Comparison of ENCODE assay signal across 9 cellular contexts in the genomic region with DNA sequence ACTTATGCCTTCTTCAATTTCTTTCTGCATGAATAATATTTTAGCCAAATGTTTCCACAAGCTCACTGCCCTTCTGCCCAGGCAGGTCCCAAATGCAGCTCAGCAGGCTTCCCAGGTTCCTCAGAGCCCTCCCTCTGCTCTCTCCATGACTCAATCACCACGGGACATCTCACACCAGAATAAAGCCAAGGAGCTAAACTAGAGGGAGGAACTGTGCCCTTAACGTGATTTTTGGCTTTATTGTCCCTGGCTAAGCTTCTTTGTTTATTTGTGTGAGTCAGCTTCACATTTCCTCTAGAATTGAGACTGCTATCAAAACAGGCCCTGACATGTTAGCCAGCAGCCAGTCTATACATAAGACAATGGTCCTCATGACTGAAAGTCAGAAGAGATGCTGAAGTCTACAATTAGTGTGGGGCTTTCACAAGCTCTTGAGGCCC.
DNase-seq lines count a peak whose midpoint lies in the region; ATAC-seq and TF ChIP-seq lines count a peak whose summit lies in the region.
"Had no signal": no experiment of that assay in that cellular context is flagged by ENCODE, and none has a peak within 500 bp of the region (broad histone marks: within the 10 kb centered on the region; RNA-seq: fewer than 3 reads in every experiment).

No MANE protein-coding gene starts in this region.

- peak; percentile 96 for ATAC-seq in foreskin keratinocyte

- H3K4me3 Mint-ChIP-seq in activated CD4-positive, alpha-beta T cell treated with anti-CD3 and anti-CD28 coated beads, Interleukin-2, amount 10 ng/mL, durations not matched to agents 7 days and 5 days, result no peak overlapping the region
- H3K4me3 Mint-ChIP-seq: naive B cell had no signal

- H3K27me3 Mint-ChIP-seq in activated CD4-positive, alpha-beta T cell treated with anti-CD3 and anti-CD28 coated beads, Interleukin-2, amount 10 ng/mL, durations not matched to agents 7 days and 5 days, result peaks cover 2% of the 10 kb centered on the region

- TF ChIP-seq CTCF in foreskin keratinocyte (conservative IDR thresholded peaks at IDR 0.05), result peak; percentile 10

- POLR2A ChIA-PET in activated CD4-positive, alpha-beta T cell treated with anti-CD3 and anti-CD28 coated beads, Interleukin-2, amount 10 ng/mL, durations not matched to agents 7 days and 5 days (lab: Charles Lee), result no interaction called here

- CTCF ChIA-PET in activated CD4-positive, alpha-beta T cell treated with anti-CD3 and anti-CD28 coated beads, Interleukin-2, amount 10 ng/mL, durations not matched to agents 7 days and 5 days (lab: Charles Lee), result interaction anchor here (1.1 kb wide), 1 partner anchor 8 kb away, joined by 3 read pairs; no protein-coding TSS in a partner anchor

- H3K36me3 Mint-ChIP-seq in activated CD4-positive, alpha-beta T cell treated with anti-CD3 and anti-CD28 coated beads, Interleukin-2, amount 10 ng/mL, durations not matched to agents 7 days and 5 days (ENCODE audit: low read depth), result no peaks in the 10 kb centered on the region
- H3K36me3 Mint-ChIP-seq: naive B cell had no signal

- peak; percentile 39 for DNase-seq in AG20443 (ENCODE audit: low spot score)
- DNase-seq in H4 (ENCODE audit: low spot score), result peak; percentile 84
- DNase-seq in NCI-H2196 (lab: John Stamatoyannopoulos, UW; ENCODE audit: unreplicated experiment), result peak; percentile 47
- DNase-seq in foreskin keratinocyte, result peak; percentile 98 to 99
- no peak for DNase-seq in ecto neural progenitor cell (ENCODE audit: low spot score)
- no peak for DNase-seq in islet precursor cell
- no peak for DNase-seq in stimulated activated CD4-positive, alpha-beta T cell treated with anti-CD3 and anti-CD28 coated beads, Interleukin-4, amount 100 ng/mL, for 24 hours
- no peak for DNase-seq in activated CD4-positive, alpha-beta T cell treated with anti-CD3 and anti-CD28 coated beads, Interleukin-2, amount 10 ng/mL, durations not matched to agents 7 days and 5 days
- DNase-seq: naive B cell had no signal

- peaks cover 29% of the 10 kb centered on the region for H3K4me1 ChIP-seq in foreskin keratinocyte

- H3K27ac Mint-ChIP-seq in activated CD4-positive, alpha-beta T cell treated with anti-CD3 and anti-CD28 coated beads, Interleukin-2, amount 10 ng/mL, durations not matched to agents 7 days and 5 days, result no peak overlapping the region
- H3K27ac Mint-ChIP-seq: naive B cell had no signal

- H3K27ac ChIP-seq in foreskin keratinocyte, result peak overlapping the region; percentile 54

- no peaks in the 10 kb centered on the region for H3K9me3 Mint-ChIP-seq in activated CD4-positive, alpha-beta T cell treated with anti-CD3 and anti-CD28 coated beads, Interleukin-2, amount 10 ng/mL, durations not matched to agents 7 days and 5 days

- no peaks in the 10 kb centered on the region for H3K4me1 Mint-ChIP-seq in activated CD4-positive, alpha-beta T cell treated with anti-CD3 and anti-CD28 coated beads, Interleukin-2, amount 10 ng/mL, durations not matched to agents 7 days and 5 days
- H3K4me1 Mint-ChIP-seq: naive B cell had no signal

- no peaks in the 10 kb centered on the region for H3K27me3 ChIP-seq in foreskin keratinocyte

Comparison
In these comparisons a context has a peak if more than half of its experiments do, and no peak if none do; other contexts are left out.
1. DNase-seq: peak in AG20443 (single experiment), H4 (single experiment), NCI-H2196 (single experiment) and foreskin keratinocyte (2 of 2); none in ecto neural progenitor cell (single experiment), islet precursor cell (single experiment), stimulated activated CD4-positive, alpha-beta T cell treated with anti-CD3 and anti-CD28 coated beads, Interleukin-4, amount 100 ng/mL, for 24 hours (single experiment) and activated CD4-positive, alpha-beta T cell treated with anti-CD3 and anti-CD28 coated beads, Interleukin-2, amount 10 ng/mL, durations not matched to agents 7 days and 5 days (single experiment).